In the genomic region with DNA sequence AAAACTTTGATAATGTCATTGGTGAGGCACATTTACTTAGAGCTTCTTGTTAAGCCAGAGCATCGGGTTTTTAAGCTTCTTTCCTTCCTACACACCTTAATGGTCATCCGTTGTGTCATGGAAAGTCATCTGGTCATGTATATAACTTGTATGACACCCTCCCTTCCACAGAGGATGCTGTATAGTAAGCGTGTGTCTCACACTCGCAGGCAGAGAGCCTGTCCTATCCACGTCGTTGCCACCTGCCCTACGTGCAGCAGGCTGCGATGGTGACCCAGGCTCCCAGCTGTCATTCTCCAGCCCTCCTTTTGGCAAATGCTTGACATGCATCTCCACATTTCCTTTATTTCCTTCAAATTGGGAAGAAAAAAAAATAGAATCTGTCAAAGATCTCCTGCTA, we compare ENCODE assay signal across 21 cellular contexts.
A peak's percentile ranks its signal among the peaks of the same experiment; 100 is the strongest.
DNase-seq lines count a peak whose midpoint lies in the region; ATAC-seq lines count a peak whose summit lies in the region.
"Had no signal": no experiment of that assay in that cellular context is flagged by ENCODE, and none has a peak within 500 bp of the region (broad histone marks: within the 10 kb centered on the region; RNA-seq: fewer than 3 reads in every experiment).

No MANE protein-coding gene starts in this region.

- no peak for ATAC-seq in HG02678 (IDR thresholded peaks at IDR 0.05; ENCODE audit: unreplicated experiment)
- no peak for ATAC-seq in T-cell (replicated peaks in 1 of 4)
- no peak for ATAC-seq in HG02885 (IDR thresholded peaks at IDR 0.05; ENCODE audit: poor library complexity, unreplicated experiment)
- ATAC-seq: activated CD8-positive, alpha-beta T cell treated with anti-CD3 and anti-CD28 coated beads, Interleukin-2, amount 10 ng/mL, durations not matched to agents 7 days and 5 days; activated T-cell treated with anti-CD3 and anti-CD28 coated beads, Interleukin-2, amount 50 U/mL, for 4 hours; gastroesophageal sphincter; upper lobe of right lung had no signal

- CTCF ChIA-PET in T-cell (lab: Charles Lee) = no interaction called here

- no peak overlapping the region for H3K27ac Mint-ChIP-seq in T-cell
- H3K27ac Mint-ChIP-seq: activated CD8-positive, alpha-beta T cell treated with anti-CD3 and anti-CD28 coated beads, Interleukin-2, amount 10 ng/mL, durations not matched to agents 7 days and 5 days; activated naive CD4-positive, alpha-beta T cell treated with anti-CD3 and anti-CD28 coated beads, Interleukin-2, amount 50 U/mL, for 24 hours; nephron; progenitor cell of endocrine pancreas had no signal

- no peaks in the 10 kb centered on the region for H3K9me3 Mint-ChIP-seq in T-cell
- H3K9me3 Mint-ChIP-seq: activated naive CD4-positive, alpha-beta T cell treated with anti-CD3 and anti-CD28 coated beads, Interleukin-2, amount 50 U/mL, for 24 hours; activated T-cell treated with anti-CD3 and anti-CD28 coated beads, Interleukin-2, amount 50 U/mL, for 4 hours; nephron had no signal

- peaks cover 0 to 9% (median 2%) of the 10 kb centered on the region in 3 donors for H3K4me1 Mint-ChIP-seq in T-cell
- H3K4me1 Mint-ChIP-seq: activated naive CD4-positive, alpha-beta T cell treated with anti-CD3 and anti-CD28 coated beads, Interleukin-2, amount 50 U/mL, for 24 hours; nephron had no signal

- DNase-seq in NCI-H510A treated with DMSO at 0.1 percent for 48 hours (lab: John Stamatoyannopoulos, UW) (peak; percentile 58), NCI-H510A (lab: John Stamatoyannopoulos, UW) (no peak), NCI-H2171 treated with DMSO at 0.1 percent for 48 hours (lab: John Stamatoyannopoulos, UW) (peak; percentile 78), SW480 (ENCODE audit: low spot score) (peak; percentile 57), SIG-M5 (lab: John Stamatoyannopoulos, UW) (no peak), T-cell (no peak)
- DNase-seq: activated CD8-positive, alpha-beta T cell treated with anti-CD3 and anti-CD28 coated beads, Interleukin-2, amount 10 ng/mL, durations not matched to agents 7 days and 5 days; activated T-cell treated with anti-CD3 and anti-CD28 coated beads, Interleukin-2, amount 50 U/mL, for 4 hours; DMS79; effector CD4-positive, alpha-beta T cell; KBM-7; NCI-H1048; SJCRH30; stomach; upper lobe of right lung had no signal

- H3K4me3 Mint-ChIP-seq in T-cell = no peak overlapping the region
- H3K4me3 Mint-ChIP-seq: activated CD8-positive, alpha-beta T cell treated with anti-CD3 and anti-CD28 coated beads, Interleukin-2, amount 10 ng/mL, durations not matched to agents 7 days and 5 days; activated naive CD4-positive, alpha-beta T cell treated with anti-CD3 and anti-CD28 coated beads, Interleukin-2, amount 50 U/mL, for 24 hours; activated T-cell treated with anti-CD3 and anti-CD28 coated beads, Interleukin-2, amount 50 U/mL, for 4 hours; nephron had no signal

- no peaks in the 10 kb centered on the region for H3K27me3 Mint-ChIP-seq in T-cell
- H3K27me3 Mint-ChIP-seq: activated naive CD4-positive, alpha-beta T cell treated with anti-CD3 and anti-CD28 coated beads, Interleukin-2, amount 50 U/mL, for 24 hours had no signal

- no peaks in the 10 kb centered on the region for H3K36me3 Mint-ChIP-seq in T-cell
- H3K36me3 Mint-ChIP-seq: activated naive CD4-positive, alpha-beta T cell treated with anti-CD3 and anti-CD28 coated beads, Interleukin-2, amount 50 U/mL, for 24 hours had no signal

- POLR2A ChIA-PET in T-cell (lab: Charles Lee) = interaction anchor here (0.6 to 0.7 kb wide), 2 partner anchors 146 to 563 kb away, joined by 3 to 7 read pairs; no protein-coding TSS in a partner anchor

Comparison
In these comparisons a context has a peak if more than half of its experiments do, and no peak if none do; other contexts are left out.
1. DNase-seq: peak in NCI-H510A treated with DMSO at 0.1 percent for 48 hours (single experiment), NCI-H2171 treated with DMSO at 0.1 percent for 48 hours (single experiment) and SW480 (single experiment); none in NCI-H510A (single experiment), SIG-M5 (single experiment) and T-cell (0 of 34).